ENCODE assay signal across 8 cellular contexts in genomic region chr4:76377922-76378321, GRCh38. TPM values are rescaled to one million over a fixed set of nuclear protein-coding genes. Genes with fewer than 3 reads are reported as not detected.
DNase-seq lines count a peak whose midpoint lies in the region; ATAC-seq and TF ChIP-seq lines count a peak whose summit lies in the region.

No MANE protein-coding gene starts in this region.

- peaks cover 0 to 5% (median 0%) of the 10 kb centered on the region in 5 donors for H3K9me3 Mint-ChIP-seq in CD8-positive, alpha-beta memory T cell

- H3K4me1 ChIP-seq in CD8-positive, alpha-beta memory T cell (ENCODE audit: insufficient read depth, low read length) = no peaks in the 10 kb centered on the region
- no peaks in the 10 kb centered on the region for H3K4me1 ChIP-seq in fibroblast of lung (ENCODE audit: control insufficient read depth, extremely low read depth, insufficient read depth, low read length)

- H4K20me1 ChIP-seq in fibroblast of lung (ENCODE audit: control insufficient read depth, extremely low read depth, insufficient read depth, low read length) = no peaks in the 10 kb centered on the region

- no peaks in the 10 kb centered on the region for H3K27me3 ChIP-seq in CD8-positive, alpha-beta memory T cell (ENCODE audit: insufficient read depth, low read length, poor library complexity, severe bottlenecking)
- no peaks in the 10 kb centered on the region for H3K27me3 ChIP-seq in fibroblast of lung (ENCODE audit: control insufficient read depth, insufficient read depth, low read length)

- TF ChIP-seq CTCF in HFF-Myc (IDR thresholded peaks at IDR 0.05; ENCODE audit: low read depth, low read length, missing control alignments) = peak; percentile 69
- TF ChIP-seq CTCF in WI38 (IDR thresholded peaks at IDR 0.05; ENCODE audit: low read depth, low read length) = peak; percentile 61
- peak; percentile 43 to 60 for TF ChIP-seq CTCF in fibroblast of lung (conservative IDR thresholded peaks at IDR 0.05 in 1 of 2, IDR thresholded peaks at IDR 0.05 in 1 of 2; ENCODE audit: low read depth in 1 of 2, low read length in 2 of 2)

- H2AFZ ChIP-seq in fibroblast of lung (ENCODE audit: low read length) = no peak overlapping the region

- no peaks in the 10 kb centered on the region for H3K36me3 ChIP-seq in CD8-positive, alpha-beta memory T cell (ENCODE audit: insufficient read depth, low read length)
- H3K36me3 ChIP-seq in fibroblast of lung (ENCODE audit: control insufficient read depth, insufficient read depth, low read length) = no peaks in the 10 kb centered on the region

- H3K27me3 Mint-ChIP-seq in CD8-positive, alpha-beta memory T cell = peaks cover 4 to 9% of the 10 kb centered on the region in 2 donors

- H3K27ac ChIP-seq in CD8-positive, alpha-beta memory T cell (ENCODE audit: low read depth, low read length) = no peak overlapping the region
- H3K27ac ChIP-seq in fibroblast of lung (ENCODE audit: insufficient read depth, low read length) = no peak overlapping the region

- peaks cover 0 to 4% (median 0%) of the 10 kb centered on the region in 3 donors for H3K36me3 Mint-ChIP-seq in CD8-positive, alpha-beta memory T cell

- CTCF ChIA-PET in CD8-positive, alpha-beta memory T cell (lab: Charles Lee) = interaction anchor here (1.0 to 5.7 kb wide), 9 partner anchors 23 to 229 kb away, joined by 3 to 52 read pairs (median 5); partner anchors contain the start of genes NUP54 and STBD1

- peaks cover 1 to 7% (median 6%) of the 10 kb centered on the region in 3 donors for H3K4me1 Mint-ChIP-seq in CD8-positive, alpha-beta memory T cell

- H3K4me3 Mint-ChIP-seq in CD8-positive, alpha-beta memory T cell = no peak overlapping the region

- peak; percentile 15 to 52 (median 23) for DNase-seq in CD8-positive, alpha-beta memory T cell
- DNase-seq in HFF-Myc (ENCODE audit: extremely low read depth, low read depth) (no peak), fibroblast of lung (ENCODE audit: low read depth in 2 of 2) (peak; percentile 64 to 65), ecto neural progenitor cell (ENCODE audit: low spot score) (no peak)
- DNase-seq in stimulated activated CD4-positive, alpha-beta T cell treated with anti-CD3 and anti-CD28 coated beads, Interleukin-12 subunit alpha, Interleukin-12 subunit beta, amount 100 ng/mL, for 4 hours = peak; percentile 23

- ATAC-seq in HG03469 (IDR thresholded peaks at IDR 0.05; ENCODE audit: unreplicated experiment) (no peak), HG03108 (IDR thresholded peaks at IDR 0.05; ENCODE audit: unreplicated experiment) (no peak)

- H3K79me2 ChIP-seq in fibroblast of lung (ENCODE audit: control insufficient read depth, insufficient read depth, low read length) = no peaks in the 10 kb centered on the region

- H3K9ac ChIP-seq in fibroblast of lung (ENCODE audit: insufficient read depth, low read length) = no peak overlapping the region

- POLR2A ChIA-PET in CD8-positive, alpha-beta memory T cell (lab: Charles Lee) = no interaction called here

- H3K4me2 ChIP-seq in fibroblast of lung (ENCODE audit: extremely low read depth, insufficient read depth, low read length) = no peak overlapping the region

- H3K27ac Mint-ChIP-seq in CD8-positive, alpha-beta memory T cell = no peak overlapping the region

- H3K4me3 ChIP-seq in CD8-positive, alpha-beta memory T cell (ENCODE audit: low read length) = no peak overlapping the region
- H3K4me3 ChIP-seq in HFF-Myc (replicated peaks; ENCODE audit: low read depth, low read length) (no peak overlapping the region), WI38 (ENCODE audit: low read depth, low read length) (no peak overlapping the region), fibroblast of lung (replicated peaks in 1 of 4; ENCODE audit: control extremely low read depth in 1 of 4, insufficient read depth in 1 of 4, low read depth in 3 of 4, low read length in 4 of 4) (no peak overlapping the region)

- H3K9me3 ChIP-seq in CD8-positive, alpha-beta memory T cell (ENCODE audit: low read length) = no peaks in the 10 kb centered on the region
- no peaks in the 10 kb centered on the region for H3K9me3 ChIP-seq in fibroblast of lung (ENCODE audit: control insufficient read depth, insufficient read depth, low read depth, low read length)

RNA-seq across cellular contexts. Expression of gene CCDC158, which starts 43.0 kb away (rescaled TPM):
- total RNA-seq in CD8-positive, alpha-beta memory T cell = not detected
- not detected for polyA plus RNA-seq in CD8-positive, alpha-beta memory T cell
- total RNA-seq in fibroblast of lung = 1.3 and 1.5 TPM in 2 replicates
- 0.05 and 0.15 TPM in 2 replicates for polyA plus RNA-seq in fibroblast of lung
- polyA plus RNA-seq in fibroblast of lung (2012) = 0.05 TPM in 1 of 2 replicates, not detected in the other
- not detected in 2 replicates for polyA minus RNA-seq in fibroblast of lung (ENCODE audit: low replicate concordance)

RNA-seq across cellular contexts. Expression of gene SHROOM3, which starts 57.1 kb away (rescaled TPM):
- total RNA-seq in CD8-positive, alpha-beta memory T cell = not detected
- not detected for polyA plus RNA-seq in CD8-positive, alpha-beta memory T cell
- total RNA-seq in fibroblast of lung = 11.0 and 23.9 TPM in 2 replicates
- 9.9 and 10.1 TPM in 2 replicates for polyA plus RNA-seq in fibroblast of lung
- polyA plus RNA-seq in fibroblast of lung (2012) = 8.1 and 11.6 TPM in 2 replicates
- 46.1 and 52.2 TPM in 2 replicates for polyA minus RNA-seq in fibroblast of lung (ENCODE audit: low replicate concordance)

Comparison
In these comparisons a context has a peak if more than half of its experiments do, and no peak if none do; other contexts are left out.
1. DNase-seq: peak in CD8-positive, alpha-beta memory T cell (5 of 5), fibroblast of lung (2 of 2) and stimulated activated CD4-positive, alpha-beta T cell treated with anti-CD3 and anti-CD28 coated beads, Interleukin-12 subunit alpha, Interleukin-12 subunit beta, amount 100 ng/mL, for 4 hours (single experiment); none in HFF-Myc (single experiment) and ecto neural progenitor cell (single experiment).
2. RNA of gene SHROOM3, which starts 57.1 kb away (total RNA-seq): 11.0 to 23.9 TPM in fibroblast of lung; not detected in CD8-positive, alpha-beta memory T cell; every median in the first group is over 10 times any median in the second.
3. Peak in every context shown above with its lines, with median percentiles within 50 percentile points of each other: CTCF ChIP-seq.